15 cellular contexts compared by ENCODE assay signal in genomic region chr7:64626083-64626469, GRCh38.
"Had no signal": no experiment of that assay in that cellular context is flagged by ENCODE, and none has a peak within 500 bp of the region (broad histone marks: within the 10 kb centered on the region; RNA-seq: fewer than 3 reads in every experiment).

No MANE protein-coding gene starts in this region.

- H3K36me3 ChIP-seq: colonic mucosa, left lung, right lobe of liver, stomach, thoracic aorta had no signal

- H3K4me1 ChIP-seq: colonic mucosa, foreskin keratinocyte, left lung had no signal

- H3K4me3 Mint-ChIP-seq: natural killer cell treated with Interleukin-12 subunit alpha and Interleukin-12 subunit beta and Interleukin-15 and Interleukin-18, amount 100 ng/mL, for 72 hours; T-helper 2 cell treated with Interferon-gamma antibody and Interleukin-4, amounts not matched to agents 5 μg/mL and 100 μg/mL, for 36 hours had no signal

- H3K9me3 ChIP-seq: colonic mucosa, left lung, right lobe of liver, thoracic aorta had no signal

- H3K27me3 ChIP-seq: colonic mucosa, foreskin keratinocyte, left lung, right lobe of liver, stomach had no signal

- H3K27me3 Mint-ChIP-seq: natural killer cell treated with Interleukin-12 subunit alpha and Interleukin-12 subunit beta and Interleukin-15 and Interleukin-18, amount 100 ng/mL, for 72 hours; progenitor cell of endocrine pancreas had no signal

- DNase-seq: activated CD4-positive, alpha-beta T cell treated with anti-CD3 and anti-CD28 coated beads for 1 hour; activated CD8-positive, alpha-beta memory T cell treated with anti-CD3 and anti-CD28 coated beads for 24 hours; activated gamma-delta T cell; caudate nucleus; colonic mucosa; left lung; mesenchymal stem cell; right lobe of liver; stimulated activated CD4-positive, alpha-beta T cell treated with anti-CD3 and anti-CD28 coated beads, Interleukin-2, amount 100 ng/mL, for 24 hours; stomach had no signal

- H3K27ac Mint-ChIP-seq: natural killer cell treated with Interleukin-12 subunit alpha and Interleukin-12 subunit beta and Interleukin-15 and Interleukin-18, amount 100 ng/mL, for 72 hours; progenitor cell of endocrine pancreas; T-helper 2 cell treated with Interferon-gamma antibody and Interleukin-4, amounts not matched to agents 5 μg/mL and 100 μg/mL, for 36 hours had no signal

- H3K4me3 ChIP-seq: colonic mucosa, left lung, right lobe of liver, stomach, thoracic aorta had no signal

- H3K27ac ChIP-seq: colonic mucosa, foreskin keratinocyte, left lung, right lobe of liver, stomach, thoracic aorta had no signal

- H3K36me3 Mint-ChIP-seq: natural killer cell treated with Interleukin-12 subunit alpha and Interleukin-12 subunit beta and Interleukin-15 and Interleukin-18, amount 100 ng/mL, for 72 hours had no signal

- ATAC-seq: foreskin keratinocyte, left lung had no signal

- H3K9me3 Mint-ChIP-seq: natural killer cell treated with Interleukin-12 subunit alpha and Interleukin-12 subunit beta and Interleukin-15 and Interleukin-18, amount 100 ng/mL, for 72 hours had no signal
